Comparison of ENCODE assay signal across 17 cellular contexts in the genomic region with DNA sequence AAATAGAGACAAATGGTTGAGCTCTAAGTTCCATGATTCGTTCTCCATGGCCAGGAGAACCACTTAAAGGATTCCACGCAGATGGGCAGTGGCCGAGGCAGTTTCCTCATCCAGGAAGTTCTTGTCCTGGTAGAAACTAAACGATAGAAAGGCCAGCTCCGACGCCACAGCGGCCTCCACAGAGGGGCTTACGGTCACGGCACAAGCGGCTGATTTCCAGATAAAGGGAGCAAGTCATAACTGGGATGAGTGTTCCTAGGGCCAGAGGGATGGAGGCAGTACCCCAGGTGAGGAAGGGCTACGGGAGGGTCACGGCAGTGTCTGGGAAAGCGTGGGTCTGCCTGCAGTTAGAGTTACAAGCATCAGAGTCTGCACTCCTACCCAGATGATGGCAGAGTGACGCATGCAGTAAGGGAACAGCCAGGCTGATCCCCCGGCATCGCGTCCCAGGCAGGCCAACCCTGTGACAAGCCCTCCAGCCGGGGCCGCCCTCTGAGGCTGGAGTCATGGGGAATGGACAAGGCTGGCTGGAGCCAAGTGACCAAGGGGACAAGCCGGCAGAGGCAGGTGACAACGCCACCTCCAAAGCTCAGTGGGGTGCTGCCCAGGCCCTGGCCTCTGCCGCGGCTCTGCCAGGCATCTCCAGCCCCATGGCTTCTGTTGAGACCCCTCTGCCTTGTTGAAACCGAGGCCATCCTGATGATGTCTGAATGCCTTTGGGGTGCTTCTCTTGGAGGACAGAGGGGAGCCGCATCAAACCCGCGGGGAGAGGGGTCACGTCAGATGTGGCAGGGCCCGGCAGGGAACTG.
"Had no signal": no experiment of that assay in that cellular context is flagged by ENCODE, and none has a peak within 500 bp of the region (broad histone marks: within the 10 kb centered on the region; RNA-seq: fewer than 3 reads in every experiment).

No MANE protein-coding gene starts in this region.

- H3K36me3 Mint-ChIP-seq: activated naive CD8-positive, alpha-beta T cell treated with anti-CD3 and anti-CD28 coated beads for 36 hours; neural progenitor cell had no signal

- H3K27ac ChIP-seq: brain microvascular endothelial cell, dorsolateral prefrontal cortex, esophagus squamous epithelium, left ventricle myocardium inferior, neural progenitor cell, right atrium auricular region had no signal

- H3K27ac Mint-ChIP-seq: activated CD4-positive, alpha-beta T cell treated with anti-CD3 and anti-CD28 coated beads, Interleukin-2, amount 10 ng/mL, durations not matched to agents 7 days and 5 days; activated naive CD8-positive, alpha-beta T cell treated with anti-CD3 and anti-CD28 coated beads for 36 hours; activated T-cell treated with anti-CD3 and anti-CD28 coated beads, Interleukin-2, amount 50 U/mL, for 24 hours; neural progenitor cell had no signal

- H3K27me3 Mint-ChIP-seq: activated CD4-positive, alpha-beta T cell treated with anti-CD3 and anti-CD28 coated beads, Interleukin-2, amount 10 ng/mL, durations not matched to agents 7 days and 5 days had no signal

- FAIRE-seq: islet of Langerhans, small intestine had no signal

- H3K4me1 ChIP-seq: esophagus squamous epithelium, left ventricle myocardium inferior, neural progenitor cell, right atrium auricular region had no signal

- DNase-seq: activated CD4-positive, alpha-beta T cell treated with anti-CD3 and anti-CD28 coated beads, Interleukin-2, amount 10 ng/mL, durations not matched to agents 7 days and 5 days; activated gamma-delta T cell; activated naive CD8-positive, alpha-beta T cell treated with anti-CD3 and anti-CD28 coated beads for 36 hours; activated T-cell treated with anti-CD3 and anti-CD28 coated beads, Interleukin-2, amount 50 U/mL, for 24 hours; brain microvascular endothelial cell; cerebellar nuclear complex; esophagus squamous epithelium; foreskin fibroblast; glutamatergic neuron; left ventricle myocardium inferior; midbrain; small intestine; stimulated activated naive CD4-positive, alpha-beta T cell had no signal

- H3K9me3 ChIP-seq: esophagus squamous epithelium, left ventricle myocardium inferior, right atrium auricular region had no signal

- H3K4me1 Mint-ChIP-seq: activated CD4-positive, alpha-beta T cell treated with anti-CD3 and anti-CD28 coated beads, Interleukin-2, amount 10 ng/mL, durations not matched to agents 7 days and 5 days; activated naive CD8-positive, alpha-beta T cell treated with anti-CD3 and anti-CD28 coated beads for 36 hours had no signal

- H3K36me3 ChIP-seq: brain microvascular endothelial cell, esophagus squamous epithelium, left ventricle myocardium inferior, neural progenitor cell, right atrium auricular region had no signal

- H3K27me3 ChIP-seq: brain microvascular endothelial cell, neural progenitor cell, right atrium auricular region had no signal

- H3K9ac ChIP-seq: neural progenitor cell had no signal

- H3K4me3 Mint-ChIP-seq: activated CD4-positive, alpha-beta T cell treated with anti-CD3 and anti-CD28 coated beads, Interleukin-2, amount 10 ng/mL, durations not matched to agents 7 days and 5 days; activated naive CD8-positive, alpha-beta T cell treated with anti-CD3 and anti-CD28 coated beads for 36 hours; activated T-cell treated with anti-CD3 and anti-CD28 coated beads, Interleukin-2, amount 50 U/mL, for 24 hours; neural progenitor cell had no signal

- H3K9me3 Mint-ChIP-seq: activated CD4-positive, alpha-beta T cell treated with anti-CD3 and anti-CD28 coated beads, Interleukin-2, amount 10 ng/mL, durations not matched to agents 7 days and 5 days; activated naive CD8-positive, alpha-beta T cell treated with anti-CD3 and anti-CD28 coated beads for 36 hours; activated T-cell treated with anti-CD3 and anti-CD28 coated beads, Interleukin-2, amount 50 U/mL, for 24 hours had no signal

- H3K4me3 ChIP-seq: dorsolateral prefrontal cortex, esophagus squamous epithelium, left ventricle myocardium inferior, neural progenitor cell, right atrium auricular region had no signal
